10 cellular contexts compared by ENCODE assay signal in genomic region chr21:26581818-26582217, GRCh38.
"Had no signal": no experiment of that assay in that cellular context is flagged by ENCODE, and none has a peak within 500 bp of the region (broad histone marks: within the 10 kb centered on the region; RNA-seq: fewer than 3 reads in every experiment).

No MANE protein-coding gene starts in this region.

- H3K4me1 ChIP-seq: HAP-1 had no signal

- H3K4me2 ChIP-seq: GM23338 had no signal

- H3K4me3 ChIP-seq: GM23248, GM23338, HAP-1 had no signal

- DNase-seq: GM23248, GOT3, H7, H9, HCEC 1CT, HFFc6 had no signal

- H3K27ac ChIP-seq: GM23248 had no signal

- H3K9me3 ChIP-seq: HAP-1 had no signal

- H3K36me3 ChIP-seq: HAP-1 had no signal

- ATAC-seq: GM23338, HCT116 had no signal

- FAIRE-seq: H1 had no signal
